29 cellular contexts compared by ENCODE assay signal in genomic region chr2:205911306-205911705, GRCh38.
"Had no signal": no experiment of that assay in that cellular context is flagged by ENCODE, and none has a peak within 500 bp of the region (broad histone marks: within the 10 kb centered on the region; RNA-seq: fewer than 3 reads in every experiment).

No MANE protein-coding gene starts in this region.

- H3K4me3 Mint-ChIP-seq: naive thymus-derived CD8-positive, alpha-beta T cell; natural killer cell treated with Interleukin-12 subunit alpha and Interleukin-12 subunit beta and Interleukin-15 and Interleukin-18, amount 100 ng/mL, for 72 hours; nephron progenitor cell; neural crest cell; stimulated activated effector memory CD8-positive, alpha-beta T cell treated with anti-CD3 and anti-CD28 coated beads, Interleukin-12 subunit alpha, Interleukin-12 subunit beta, amount 100 ng/mL, for 72 hours; stimulated activated naive B cell treated with anti-CD40 and anti-IgM and Interleukin-4, amounts not matched to agents 10 μg/mL and 1 μg/mL and 100 μg/mL, for 72 hours; stimulated activated naive CD8-positive, alpha-beta T cell treated with anti-CD3 and anti-CD28 coated beads, Interleukin-15, Interleukin-2, amounts not matched to agents 100 ng/mL and 50 ng/mL, for 24 hours; type B pancreatic cell had no signal

- H3K36me3 Mint-ChIP-seq: naive thymus-derived CD8-positive, alpha-beta T cell; natural killer cell treated with Interleukin-12 subunit alpha and Interleukin-12 subunit beta and Interleukin-15 and Interleukin-18, amount 100 ng/mL, for 72 hours; stimulated activated effector memory CD8-positive, alpha-beta T cell treated with anti-CD3 and anti-CD28 coated beads, Interleukin-12 subunit alpha, Interleukin-12 subunit beta, amount 100 ng/mL, for 72 hours; stimulated activated naive B cell treated with anti-CD40 and anti-IgM and Interleukin-4, amounts not matched to agents 10 μg/mL and 1 μg/mL and 100 μg/mL, for 72 hours; type B pancreatic cell had no signal

- H3K27ac Mint-ChIP-seq: naive thymus-derived CD8-positive, alpha-beta T cell; natural killer cell treated with Interleukin-12 subunit alpha and Interleukin-12 subunit beta and Interleukin-15 and Interleukin-18, amount 100 ng/mL, for 72 hours; nephron progenitor cell; progenitor cell of endocrine pancreas; stimulated activated effector memory CD8-positive, alpha-beta T cell treated with anti-CD3 and anti-CD28 coated beads, Interleukin-12 subunit alpha, Interleukin-12 subunit beta, amount 100 ng/mL, for 72 hours; stimulated activated naive B cell treated with anti-CD40 and anti-IgM and Interleukin-4, amounts not matched to agents 10 μg/mL and 1 μg/mL and 100 μg/mL, for 72 hours; stimulated activated naive CD8-positive, alpha-beta T cell treated with anti-CD3 and anti-CD28 coated beads, Interleukin-15, Interleukin-2, amounts not matched to agents 100 ng/mL and 50 ng/mL, for 24 hours; type B pancreatic cell had no signal

- H3K4me1 Mint-ChIP-seq: naive thymus-derived CD8-positive, alpha-beta T cell; stimulated activated effector memory CD8-positive, alpha-beta T cell treated with anti-CD3 and anti-CD28 coated beads, Interleukin-12 subunit alpha, Interleukin-12 subunit beta, amount 100 ng/mL, for 72 hours had no signal

- H3K36me3 ChIP-seq: ovary, right lobe of liver, sigmoid colon, stomach, thoracic aorta, thyroid gland, transverse colon, upper lobe of right lung, uterus had no signal

- H3K9ac ChIP-seq: parathyroid adenoma had no signal

- H3K9me3 ChIP-seq: ovary, psoas muscle, right lobe of liver, sigmoid colon, stomach, thoracic aorta, thyroid gland, transverse colon, upper lobe of right lung, uterus had no signal

- H3K4me3 ChIP-seq: ovary, psoas muscle, right lobe of liver, sigmoid colon, stomach, thoracic aorta, thyroid gland, transverse colon, upper lobe of right lung, uterus had no signal

- H3K27me3 ChIP-seq: ovary, right lobe of liver, sigmoid colon, stomach, thyroid gland, transverse colon, upper lobe of right lung, uterus had no signal

- H3K79me2 ChIP-seq: parathyroid adenoma had no signal

- H3K27ac ChIP-seq: ovary, parathyroid adenoma, psoas muscle, right lobe of liver, sigmoid colon, stomach, thoracic aorta, thyroid gland, transverse colon, upper lobe of right lung, uterus had no signal

- DNase-seq: naive thymus-derived CD8-positive, alpha-beta T cell; nephron progenitor cell; occipital lobe; ovary; posterior cingulate gyrus; psoas muscle; right cardiac atrium; right lobe of liver; sigmoid colon; small intestine; stimulated activated CD4-positive, alpha-beta T cell treated with anti-CD3 and anti-CD28 coated beads, Interleukin-15, amount 100 ng/mL, for 24 hours; stimulated activated CD4-positive, alpha-beta T cell treated with anti-CD3 and anti-CD28 coated beads, Interleukin-2, amount 100 ng/mL, for 24 hours; stimulated activated CD4-positive, alpha-beta T cell treated with anti-CD3 and anti-CD28 coated beads, Interleukin-2, amount 100 ng/mL, for 48 hours; stimulated activated CD4-positive, alpha-beta T cell treated with anti-CD3 and anti-CD28 coated beads, Interleukin-4, amount 100 ng/mL, for 24 hours; stimulated activated naive B cell treated with anti-CD40 and anti-IgM and Interleukin-4, amounts not matched to agents 10 μg/mL and 1 μg/mL and 100 μg/mL, for 72 hours; stimulated activated naive CD4-positive, alpha-beta T cell treated with Interleukin-2 at 50 U/mL for 16 hours; stomach; thyroid gland; transverse colon; upper lobe of right lung; uterus had no signal

- H3K9me3 Mint-ChIP-seq: naive thymus-derived CD8-positive, alpha-beta T cell; natural killer cell treated with Interleukin-12 subunit alpha and Interleukin-12 subunit beta and Interleukin-15 and Interleukin-18, amount 100 ng/mL, for 72 hours; stimulated activated effector memory CD8-positive, alpha-beta T cell treated with anti-CD3 and anti-CD28 coated beads, Interleukin-12 subunit alpha, Interleukin-12 subunit beta, amount 100 ng/mL, for 72 hours; stimulated activated naive B cell treated with anti-CD40 and anti-IgM and Interleukin-4, amounts not matched to agents 10 μg/mL and 1 μg/mL and 100 μg/mL, for 72 hours; stimulated activated naive CD8-positive, alpha-beta T cell treated with anti-CD3 and anti-CD28 coated beads, Interleukin-15, Interleukin-2, amounts not matched to agents 100 ng/mL and 50 ng/mL, for 24 hours had no signal

- H3K4me1 ChIP-seq: parathyroid adenoma, psoas muscle, right lobe of liver, thyroid gland, upper lobe of right lung, uterus had no signal
